In genomic region chr4:173493041-173493440, GRCh38 we compare ENCODE assay signal across 18 cellular contexts. TPM values are rescaled to one million over a fixed set of nuclear protein-coding genes. Genes with fewer than 3 reads are reported as not detected.
DNase-seq lines count a peak whose midpoint lies in the region; ATAC-seq and TF ChIP-seq lines count a peak whose summit lies in the region.
"Had no signal": no experiment of that assay in that cellular context is flagged by ENCODE, and none has a peak within 500 bp of the region (broad histone marks: within the 10 kb centered on the region; RNA-seq: fewer than 3 reads in every experiment).

No MANE protein-coding gene starts in this region.

- intact Hi-C loops in activated CD4-positive, alpha-beta T cell treated with anti-CD3 and anti-CD28 coated beads, Interleukin-2, amount 10 ng/mL, durations not matched to agents 24 days and 14 days (cut with micrococcal nuclease): no loop called here
- intact Hi-C loops in esophagus muscularis mucosa (cut with DNase I): no loop called here

- no peak for TF ChIP-seq EP300 in esophagus muscularis mucosa (IDR thresholded peaks at IDR 0.05)

- in situ Hi-C loops in KBM-7 (cut with MboI; ENCODE audit: low pct_unique_long_range_greater_than_20kb, low sequenced_read_pairs): no loop called here

- H3K4me1 Mint-ChIP-seq in activated CD4-positive, alpha-beta T cell treated with anti-CD3 and anti-CD28 coated beads, Interleukin-2, amount 10 ng/mL, durations not matched to agents 24 days and 14 days: peaks cover 30% of the 10 kb centered on the region

- no peaks in the 10 kb centered on the region for H3K9me3 Mint-ChIP-seq in activated CD4-positive, alpha-beta T cell treated with anti-CD3 and anti-CD28 coated beads, Interleukin-2, amount 10 ng/mL, durations not matched to agents 24 days and 14 days
- H3K9me3 Mint-ChIP-seq: CD4-positive, alpha-beta T cell had no signal

- H3K4me3 ChIP-seq in esophagus muscularis mucosa: no peak overlapping the region
- H3K4me3 ChIP-seq: A549, GM12878, HAP-1 had no signal

- DNase-seq in activated CD4-positive, alpha-beta T cell treated with anti-CD3 and anti-CD28 coated beads, Interleukin-2, amount 10 ng/mL, durations not matched to agents 24 days and 14 days: peak; percentile 53
- DNase-seq in activated CD4-positive, alpha-beta T cell treated with anti-CD3 and anti-CD28 coated beads for 48 hours: no peak
- DNase-seq in KBM-7: peak; percentile 30
- peak; percentile 19 for DNase-seq in esophagus muscularis mucosa (ENCODE audit: extremely low spot score)
- DNase-seq in 8988T: no peak
- DNase-seq in activated gamma-delta T cell (lab: John Stamatoyannopoulos, UW): no peak
- DNase-seq: AML-193; Caco-2; CD4-positive, alpha-beta T cell; DMS53; EL; KG1 had no signal

- no peak overlapping the region for H3K4me3 Mint-ChIP-seq in activated CD4-positive, alpha-beta T cell treated with anti-CD3 and anti-CD28 coated beads, Interleukin-2, amount 10 ng/mL, durations not matched to agents 24 days and 14 days

- ATAC-seq in HG03025 (IDR thresholded peaks at IDR 0.05; ENCODE audit: low FRiP score, unreplicated experiment): no peak
- ATAC-seq: A549, GM12878 had no signal

- no peak for TF ChIP-seq CTCF in esophagus muscularis mucosa (IDR thresholded peaks at IDR 0.05)

- H3K27ac ChIP-seq in esophagus muscularis mucosa (replicated peaks in 1 of 4): no peak overlapping the region
- H3K27ac ChIP-seq: A549, C4-2B, HL-60 had no signal

- H3K36me3 ChIP-seq in esophagus muscularis mucosa: no peaks in the 10 kb centered on the region
- H3K36me3 ChIP-seq: HAP-1 had no signal

- peaks cover 31% of the 10 kb centered on the region for H3K27me3 Mint-ChIP-seq in activated CD4-positive, alpha-beta T cell treated with anti-CD3 and anti-CD28 coated beads, Interleukin-2, amount 10 ng/mL, durations not matched to agents 24 days and 14 days

- TF ChIP-seq POLR2A in esophagus muscularis mucosa (IDR thresholded peaks at IDR 0.05; ENCODE audit: low read depth): no peak

- no peak overlapping the region for H3K27ac Mint-ChIP-seq in activated CD4-positive, alpha-beta T cell treated with anti-CD3 and anti-CD28 coated beads, Interleukin-2, amount 10 ng/mL, durations not matched to agents 24 days and 14 days
- H3K27ac Mint-ChIP-seq: CD4-positive, alpha-beta T cell had no signal

- H3K36me3 Mint-ChIP-seq in activated CD4-positive, alpha-beta T cell treated with anti-CD3 and anti-CD28 coated beads, Interleukin-2, amount 10 ng/mL, durations not matched to agents 24 days and 14 days (ENCODE audit: low read depth): no peaks in the 10 kb centered on the region

- peaks cover 15 to 50% (median 45%) of the 10 kb centered on the region in 4 donors for H3K4me1 ChIP-seq in esophagus muscularis mucosa

- 95% methylated on average over 4 of the region's 4 CpGs for WGBS in esophagus muscularis mucosa

- no peaks in the 10 kb centered on the region for H3K27me3 ChIP-seq in esophagus muscularis mucosa

- H3K9me3 ChIP-seq in esophagus muscularis mucosa: no peaks in the 10 kb centered on the region
- H3K9me3 ChIP-seq: A549, Caco-2, HAP-1 had no signal

RNA-seq across cellular contexts. Expression of gene HAND2, which starts 37.0 kb away (rescaled TPM):
- not detected in 2 replicates for total RNA-seq in activated CD4-positive, alpha-beta T cell treated with anti-CD3 and anti-CD28 coated beads, Interleukin-2, amount 10 ng/mL, durations not matched to agents 24 days and 14 days
- 100 to 1,000 TPM in 3 of 4 donors, 10 to 100 TPM in 1; 77.7 to 165 (median 138) TPM for total RNA-seq in esophagus muscularis mucosa
- total RNA-seq: Caco-2; CD4-positive, alpha-beta T cell; GM12878 had no signal

Comparison
In these comparisons a context has a peak if more than half of its experiments do, and no peak if none do; other contexts are left out.
1. DNase-seq: peak in activated CD4-positive, alpha-beta T cell treated with anti-CD3 and anti-CD28 coated beads, Interleukin-2, amount 10 ng/mL, durations not matched to agents 24 days and 14 days (single experiment), KBM-7 (single experiment) and esophagus muscularis mucosa (single experiment); none in activated CD4-positive, alpha-beta T cell treated with anti-CD3 and anti-CD28 coated beads for 48 hours (single experiment), 8988T (single experiment) and activated gamma-delta T cell (single experiment).
2. RNA of gene HAND2, which starts 37.0 kb away (total RNA-seq): 77.7 to 165 TPM in esophagus muscularis mucosa; not detected in activated CD4-positive, alpha-beta T cell treated with anti-CD3 and anti-CD28 coated beads, Interleukin-2, amount 10 ng/mL, durations not matched to agents 24 days and 14 days; every median in the first group is over 10 times any median in the second.